15 cellular contexts compared by ENCODE assay signal in the genomic region with DNA sequence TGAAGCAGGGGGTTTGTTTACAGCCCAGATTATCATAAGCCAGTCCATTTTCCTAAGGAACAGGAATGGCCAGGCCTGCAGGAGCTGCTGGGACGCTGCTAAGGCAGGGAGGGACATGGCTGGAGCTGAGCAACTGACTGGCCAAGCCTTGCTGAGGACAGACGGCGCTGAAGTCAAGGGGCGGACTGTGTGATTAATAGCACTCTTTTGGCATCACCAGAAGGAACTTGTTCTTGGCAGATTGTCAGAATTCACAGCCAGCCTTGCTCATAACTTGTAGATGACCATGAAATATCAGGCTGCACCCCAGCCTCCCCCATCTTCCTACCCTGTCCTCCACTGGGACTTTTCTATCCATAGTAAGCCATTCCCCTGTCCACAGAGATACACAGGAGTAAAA. TPM values are rescaled to one million over a fixed set of nuclear protein-coding genes. Genes with fewer than 3 reads are reported as not detected.
DNase-seq lines count a peak whose midpoint lies in the region; ATAC-seq and TF ChIP-seq lines count a peak whose summit lies in the region.
"Had no signal": no experiment of that assay in that cellular context is flagged by ENCODE, and none has a peak within 500 bp of the region (broad histone marks: within the 10 kb centered on the region; RNA-seq: fewer than 3 reads in every experiment).

No MANE protein-coding gene starts in this region.

- no peak overlapping the region for H3K9ac ChIP-seq in PC-3 (ENCODE audit: low read length)

- no peak overlapping the region for H3K27ac ChIP-seq in PC-3 (ENCODE audit: low read length)
- no peak overlapping the region for H3K27ac ChIP-seq in ovary
- H3K27ac ChIP-seq: SJSA1 had no signal

- no peaks in the 10 kb centered on the region for H4K20me1 ChIP-seq in PC-3 (ENCODE audit: low read length)

- no peak for TF ChIP-seq EP300 in ovary (IDR thresholded peaks at IDR 0.05)

- no peaks in the 10 kb centered on the region for H3K9me2 ChIP-seq in PC-3 (replicated peaks; ENCODE audit: low read length)

- H3K36me3 ChIP-seq in PC-3 (ENCODE audit: low read depth, low read length), result no peaks in the 10 kb centered on the region
- H3K36me3 ChIP-seq in ovary, result no peaks in the 10 kb centered on the region
- H3K36me3 ChIP-seq: BE2C, SJSA1 had no signal

- no peak for TF ChIP-seq CTCF in PC-3 (conservative IDR thresholded peaks at IDR 0.05; ENCODE audit: low read depth, low read length)
- TF ChIP-seq CTCF in epithelial cell of esophagus (IDR thresholded peaks at IDR 0.05; ENCODE audit: insufficient read depth, low read depth, low read length, missing control alignments), result no peak
- TF ChIP-seq CTCF in ovary (IDR thresholded peaks at IDR 0.05), result no peak

- BruUV-seq in PC-3 (replicated peaks; lab: Mats Ljungman, UMichigan), result no TSS peak

- H3K4me1 ChIP-seq in PC-3 (ENCODE audit: insufficient read depth, low read length) (no peaks in the 10 kb centered on the region), ovary (ENCODE audit: insufficient read depth) (no peaks in the 10 kb centered on the region)
- H3K4me1 ChIP-seq: BE2C, SJSA1 had no signal

- peak; percentile 33 for DNase-seq in ELR (ENCODE audit: low read depth)
- no peak for DNase-seq in PC-3
- DNase-seq in epithelial cell of esophagus (ENCODE audit: low read depth), result peak; percentile 79
- DNase-seq in ovary, result peak in 3 of 5 donors; percentile 18 to 65 (median 53)
- no peak for DNase-seq in DMS114 treated with DMSO at 0.1 percent for 48 hours (lab: John Stamatoyannopoulos, UW; ENCODE audit: unreplicated experiment)
- no peak for DNase-seq in stimulated activated naive CD8-positive, alpha-beta T cell treated with anti-CD3 and anti-CD28 coated beads, Interleukin-15, Interleukin-2, amounts not matched to agents 100 U/mL and 50 U/mL, for 24 hours
- DNase-seq in SW480 (ENCODE audit: low spot score), result no peak
- no peak for DNase-seq in mesenteric fat pad (ENCODE audit: low spot score)
- DNase-seq: activated B cell treated with CpG ODN at 0.5 μM for 24 hours; BE2C; GF-D8; NCI-H526; stimulated activated CD4-positive, alpha-beta T cell treated with anti-CD3 and anti-CD28 coated beads, Interleukin-12 subunit alpha, Interleukin-12 subunit beta, amount 100 ng/mL, for 4 hours had no signal

- POLR2A ChIA-PET in PC-3 (lab: Charles Lee; ENCODE audit: unreplicated experiment), result no interaction called here

- H3K9me3 ChIP-seq in PC-3 (ENCODE audit: low read length) (no peaks in the 10 kb centered on the region), ovary (no peaks in the 10 kb centered on the region)
- H3K9me3 ChIP-seq: BE2C, SJSA1 had no signal

- H3K79me2 ChIP-seq in PC-3 (ENCODE audit: low read length), result no peaks in the 10 kb centered on the region

- H3K27me3 ChIP-seq in PC-3 (ENCODE audit: low read length) (no peaks in the 10 kb centered on the region), ovary (no peaks in the 10 kb centered on the region)
- H3K27me3 ChIP-seq: SJSA1 had no signal

- TF ChIP-seq POLR2A in ovary (IDR thresholded peaks at IDR 0.05), result no peak

- intact Hi-C loops in PC-3 (cut with micrococcal nuclease), result no loop called here
- intact Hi-C loops in ovary (cut with DNase I), result no loop called here

- no peak overlapping the region for H2AFZ ChIP-seq in PC-3 (ENCODE audit: low read length)

- WGBS in ovary, 3 donors, result 1 to 11% (median 7%) methylated on average over 4 of the region's 4 CpGs

- no peak overlapping the region for H3K4me2 ChIP-seq in PC-3 (ENCODE audit: low read length)

- ATAC-seq in PC-3, result peak; percentile 22; the same call in 1 of the 2 replicates
- no peak for ATAC-seq in stimulated activated naive CD8-positive, alpha-beta T cell treated with anti-CD3 and anti-CD28 coated beads, Interleukin-15, Interleukin-2, amounts not matched to agents 100 U/mL and 50 U/mL, for 24 hours

- no peaks in the 10 kb centered on the region for H3F3A ChIP-seq in PC-3 (ENCODE audit: low read length, unreplicated experiment)

- CTCF ChIA-PET in PC-3 (lab: Charles Lee), result no interaction called here

- no peak overlapping the region for H3K4me3 ChIP-seq in PC-3 (ENCODE audit: low read length)
- no peak overlapping the region for H3K4me3 ChIP-seq in epithelial cell of esophagus (ENCODE audit: low read length)
- H3K4me3 ChIP-seq in ovary, result no peak overlapping the region
- H3K4me3 ChIP-seq: SJSA1 had no signal

RNA-seq across cellular contexts. Expression of a gene that starts 15.0 kb away (rescaled TPM):
- total RNA-seq in PC-3 (2014; rRNA removed) (4.2 and 4.8 TPM in 2 replicates), ovary (1 to 10 TPM in 1 of 7 donors, under 1 TPM in 5, not detected in 1; 0.11 to 2.6 (median 0.51) TPM), mesenteric fat pad (1.0 TPM)
- under 1 TPM; 0.13 to 0.72 TPM for polyA plus RNA-seq in ovary
- total RNA-seq: activated B cell treated with CpG ODN at 0.5 μM for 24 hours, SJSA1 had no signal
- polyA plus RNA-seq: neural cell had no signal

Comparison
In these comparisons a context has a peak if more than half of its experiments do, and no peak if none do; other contexts are left out.
1. DNase-seq: peak in ELR (single experiment), epithelial cell of esophagus (single experiment) and ovary (3 of 5); none in PC-3 (single experiment), DMS114 treated with DMSO at 0.1 percent for 48 hours (single experiment), stimulated activated naive CD8-positive, alpha-beta T cell treated with anti-CD3 and anti-CD28 coated beads, Interleukin-15, Interleukin-2, amounts not matched to agents 100 U/mL and 50 U/mL, for 24 hours (single experiment), SW480 (single experiment) and mesenteric fat pad (single experiment).